In the genomic region with DNA sequence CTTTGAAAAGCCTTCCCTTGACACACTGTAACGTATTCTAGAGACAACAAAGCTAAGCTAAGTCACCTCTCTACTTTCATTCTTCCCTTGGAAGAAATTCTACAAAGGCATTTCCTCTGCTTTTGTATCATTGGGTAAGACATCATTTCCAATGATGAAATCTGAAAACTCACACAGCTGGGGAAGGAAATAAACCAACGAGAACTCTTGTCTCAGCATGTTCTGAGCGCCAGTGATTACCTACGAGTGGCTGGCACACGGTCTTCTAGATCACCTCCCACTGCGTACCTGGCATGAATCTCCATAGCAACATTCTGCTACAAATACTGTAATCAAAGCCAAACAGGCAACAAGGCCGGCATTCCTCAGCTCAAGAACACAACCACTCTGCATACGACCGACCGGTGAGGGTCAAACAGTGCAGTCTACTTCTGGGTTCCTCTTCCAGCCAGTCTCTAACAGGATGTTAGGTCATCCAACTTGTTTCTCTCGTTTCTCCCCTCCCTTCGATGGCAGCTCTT, we compare ENCODE assay signal across 8 cellular contexts. TPM values are rescaled to one million over a fixed set of nuclear protein-coding genes. Genes with fewer than 3 reads are reported as not detected.
DNase-seq lines count a peak whose midpoint lies in the region; ATAC-seq and TF ChIP-seq lines count a peak whose summit lies in the region.

No MANE protein-coding gene starts in this region.

- DNase-seq in ELF-1 (ENCODE audit: low read depth, low spot score) (peak; percentile 93), PC-9 (peak; percentile 86 to 98), right cardiac atrium (peak in 2 of 3 donors; percentile 61 to 62), gastrocnemius medialis (no peak)
- DNase-seq in activated CD8-positive, alpha-beta memory T cell treated with anti-CD3 and anti-CD28 coated beads, Interleukin-2, amount 50 U/mL, for 4 hours: no peak

- POLR2A ChIA-PET in PC-9 (lab: Charles Lee; ENCODE audit: unreplicated experiment): interaction anchor here (0.6 to 1.2 kb wide), 9 partner anchors 10 to 821 kb away, joined by 3 to 17 read pairs (median 4); no protein-coding TSS in a partner anchor

- H2AFZ ChIP-seq in PC-9: no peak overlapping the region

- no peaks in the 10 kb centered on the region for H3K9me3 ChIP-seq in PC-9 (ENCODE audit: insufficient read depth, low read depth)
- no peaks in the 10 kb centered on the region for H3K9me3 ChIP-seq in right cardiac atrium (ENCODE audit: control insufficient read depth, low read length)
- H3K9me3 ChIP-seq in gastrocnemius medialis: no peaks in the 10 kb centered on the region

- H3K4me3 ChIP-seq in PC-9 (peak overlapping the region; percentile 48; the same call in 1 of the 2 replicates), right cardiac atrium (ENCODE audit: low read length) (no peak overlapping the region), gastrocnemius medialis (peak overlapping the region in 3 of 4 donors; percentile 5 to 34 (median 12))

- H3K4me1 ChIP-seq in PC-9 (replicated peaks; ENCODE audit: insufficient read depth) (peaks cover 85% of the 10 kb centered on the region), right cardiac atrium (ENCODE audit: control insufficient read depth, insufficient read depth, low read length) (peaks cover 13% of the 10 kb centered on the region), gastrocnemius medialis (peaks cover 54 to 55% of the 10 kb centered on the region in 2 donors)

- ATAC-seq in HG03521 (IDR thresholded peaks at IDR 0.05; ENCODE audit: unreplicated experiment) (peak; percentile 55), right cardiac atrium (peak; percentile 70 to 81), gastrocnemius medialis (peak; percentile 67 to 69), GM21717 (IDR thresholded peaks at IDR 0.05; ENCODE audit: unreplicated experiment) (no peak)

- peak overlapping the region; percentile 97 for H3K27ac ChIP-seq in PC-9
- H3K27ac ChIP-seq in angular gyrus (ENCODE audit: low read depth, low read length): peak overlapping the region; percentile 9
- peak overlapping the region; percentile 97 for H3K27ac ChIP-seq in right cardiac atrium (ENCODE audit: low read length)
- peak overlapping the region; percentile 54 to 75 (median 62) for H3K27ac ChIP-seq in gastrocnemius medialis

- intact Hi-C loops in PC-9 (cut with micrococcal nuclease; ENCODE audit: unreplicated experiment) (loop anchor here (1.0 kb wide), 2 partner anchors 54 to 56 kb away; no protein-coding TSS in a partner anchor), right cardiac atrium (cut with DNase I) (no loop called here), gastrocnemius medialis (cut with DNase I; ENCODE audit: low total_unique reads) (no loop called here)

- CTCF ChIA-PET in PC-9 (lab: Charles Lee): interaction anchor here (0.8 kb wide), 1 partner anchor 56 kb away, joined by 3 read pairs; no protein-coding TSS in a partner anchor

- H3K27me3 ChIP-seq in PC-9 (ENCODE audit: insufficient read depth, low read depth) (no peaks in the 10 kb centered on the region), right cardiac atrium (ENCODE audit: control insufficient read depth, insufficient read depth) (no peaks in the 10 kb centered on the region), gastrocnemius medialis (no peaks in the 10 kb centered on the region)

- H3K36me3 ChIP-seq in PC-9 (ENCODE audit: low read depth) (no peaks in the 10 kb centered on the region), gastrocnemius medialis (no peaks in the 10 kb centered on the region)

- H4K20me1 ChIP-seq in PC-9 (ENCODE audit: insufficient read depth): peaks cover 17% of the 10 kb centered on the region; the same call in 1 of the 2 replicates

- H3F3A ChIP-seq in PC-9 (ENCODE audit: insufficient read depth, low read depth): peaks cover 69% of the 10 kb centered on the region

- peaks cover 91% of the 10 kb centered on the region for H3K79me2 ChIP-seq in PC-9 (ENCODE audit: low read depth)

- in situ Hi-C loops in gastrocnemius medialis (cut with MboI; ENCODE audit: low sequenced_read_pairs in 4 of 4): no loop called here

- H3K4me2 ChIP-seq in PC-9: peak overlapping the region; percentile 85

- no TSS peak for BruUV-seq in PC-9 (replicated peaks; lab: Mats Ljungman, UMichigan)

- TF ChIP-seq CTCF in PC-9 (conservative IDR thresholded peaks at IDR 0.05): no peak
- TF ChIP-seq CTCF in gastrocnemius medialis (IDR thresholded peaks at IDR 0.05 in 4 of 5, conservative IDR thresholded peaks at IDR 0.05 in 1 of 5): no peak

- WGBS in right cardiac atrium: 23% methylated on average over 12 of the region's 12 CpGs

- TF ChIP-seq POLR2A in gastrocnemius medialis (IDR thresholded peaks at IDR 0.05): no peak

- H3K9me2 ChIP-seq in PC-9 (ENCODE audit: insufficient read depth): no peaks in the 10 kb centered on the region

RNA-seq across cellular contexts. Expression of a gene that starts 7.6 kb away (rescaled TPM):
- 51.4 and 53.5 TPM in 2 replicates for total RNA-seq in PC-9 (2021)
- 10 to 100 TPM; 17.9 to 22.2 (median 18.9) TPM for total RNA-seq in right cardiac atrium
- 21.1 TPM for polyA plus RNA-seq in right cardiac atrium
- 1 to 10 TPM; 4.8 to 8.2 (median 7.6) TPM for total RNA-seq in gastrocnemius medialis

RNA-seq across cellular contexts. Expression of a gene that starts 53.0 kb away (rescaled TPM):
- total RNA-seq in PC-9 (2021): 33.1 and 47.4 TPM in 2 replicates
- total RNA-seq in right cardiac atrium: 10 to 100 TPM; 25.0 to 48.7 (median 34.2) TPM
- polyA plus RNA-seq in right cardiac atrium: 34.9 TPM
- 10 to 100 TPM in 3 of 4 donors, 1 to 10 TPM in 1; 9.3 to 14.8 (median 14.5) TPM for total RNA-seq in gastrocnemius medialis

Comparison
In these comparisons a context has a peak if more than half of its experiments do, and no peak if none do; other contexts are left out.
1. DNase-seq: peak in ELF-1 (single experiment), PC-9 (2 of 2) and right cardiac atrium (2 of 3); none in gastrocnemius medialis (0 of 2) and activated CD8-positive, alpha-beta memory T cell treated with anti-CD3 and anti-CD28 coated beads, Interleukin-2, amount 50 U/mL, for 4 hours (single experiment).
2. H3K27ac ChIP-seq: peak in every context shown above with its lines; median percentile 97 in PC-9; 97 in right cardiac atrium; 62 in gastrocnemius medialis; 9 in angular gyrus.